ENCODE assay signal across 22 cellular contexts in genomic region chr11:116439480-116439759, GRCh38.
"Had no signal": no experiment of that assay in that cellular context is flagged by ENCODE, and none has a peak within 500 bp of the region (broad histone marks: within the 10 kb centered on the region; RNA-seq: fewer than 3 reads in every experiment).

No MANE protein-coding gene starts in this region.

- H3K27ac Mint-ChIP-seq: memory B cell; natural killer cell; stimulated activated naive CD8-positive, alpha-beta T cell treated with anti-CD3 and anti-CD28 coated beads, Interleukin-15, amount 100 ng/mL, for 72 hours had no signal

- H3K4me1 Mint-ChIP-seq: memory B cell; natural killer cell; stimulated activated naive CD8-positive, alpha-beta T cell treated with anti-CD3 and anti-CD28 coated beads, Interleukin-15, amount 100 ng/mL, for 72 hours had no signal

- ATAC-seq: esophagus mucosa; foreskin keratinocyte; gastroesophageal sphincter; heart left ventricle; left lobe of liver; natural killer cell; pancreas; right lobe of liver; stimulated activated naive CD8-positive, alpha-beta T cell treated with anti-CD3 and anti-CD28 coated beads, Interleukin-15, amount 100 ng/mL, for 72 hours; upper lobe of right lung had no signal

- DNase-seq: dorsolateral prefrontal cortex; effector CD4-positive, alpha-beta T cell; foreskin keratinocyte; heart left ventricle; kidney; natural killer cell; pancreas; retina; right lobe of liver; stimulated activated CD4-positive, alpha-beta T cell treated with anti-CD3 and anti-CD28 coated beads, Interleukin-12 subunit alpha, Interleukin-12 subunit beta, amount 100 ng/mL, for 4 hours; stimulated activated CD4-positive, alpha-beta T cell treated with anti-CD3 and anti-CD28 coated beads, Interleukin-1b, Interleukin-23, amount 100 ng/mL, for 48 hours; stimulated activated CD4-positive, alpha-beta T cell treated with anti-CD3 and anti-CD28 coated beads, Interleukin-4, amount 100 ng/mL, for 1 hour; stimulated activated CD8-positive, alpha-beta memory T cell treated with anti-CD3 and anti-CD28 coated beads, Interleukin-4, amount 100 ng/mL, for 48 hours; stimulated activated naive CD4-positive, alpha-beta T cell; stimulated activated naive CD8-positive, alpha-beta T cell treated with anti-CD3 and anti-CD28 coated beads, Interleukin-15, amount 100 ng/mL, for 72 hours; transverse colon; upper lobe of right lung; uterus had no signal

- H3K36me3 Mint-ChIP-seq: natural killer cell had no signal

- FAIRE-seq: kidney, pancreas had no signal

- H3K4me3 Mint-ChIP-seq: memory B cell; natural killer cell; stimulated activated naive CD8-positive, alpha-beta T cell treated with anti-CD3 and anti-CD28 coated beads, Interleukin-15, amount 100 ng/mL, for 72 hours had no signal

- H3K27me3 Mint-ChIP-seq: memory B cell; stimulated activated naive CD8-positive, alpha-beta T cell treated with anti-CD3 and anti-CD28 coated beads, Interleukin-15, amount 100 ng/mL, for 72 hours had no signal
